ENCODE assay signal across 20 cellular contexts in genomic region chr19:5023128-5023571, GRCh38. TPM values are rescaled to one million over a fixed set of nuclear protein-coding genes. Genes with fewer than 3 reads are reported as not detected.
DNase-seq lines count a peak whose midpoint lies in the region; ATAC-seq and TF ChIP-seq lines count a peak whose summit lies in the region.
"Had no signal": no experiment of that assay in that cellular context is flagged by ENCODE, and none has a peak within 500 bp of the region (broad histone marks: within the 10 kb centered on the region; RNA-seq: fewer than 3 reads in every experiment).

No MANE protein-coding gene starts in this region.

- H3K4me1 ChIP-seq in GM23248 (ENCODE audit: insufficient read depth) (0 out of 2 replicates have a peak, but pooled peaks cover 6% of the 10 kb centered on the region), cardiac muscle cell (ENCODE audit: low read depth) (no peaks in the 10 kb centered on the region), prostate gland (replicated peaks) (peaks cover 23% of the 10 kb centered on the region)
- H3K4me1 ChIP-seq: foreskin keratinocyte had no signal

- CTCF ChIA-PET in T-cell (lab: Charles Lee): no interaction called here

- peak overlapping the region; percentile 56 for H3K27ac Mint-ChIP-seq in activated T-helper 17 cell treated with anti-CD3 and anti-CD28 coated beads, Interleukin-2, amount 50 U/mL, for 72 hours
- H3K27ac Mint-ChIP-seq in T-cell: no peak overlapping the region
- H3K27ac Mint-ChIP-seq: B cell, memory B cell had no signal

- peaks cover 8% of the 10 kb centered on the region; the same call in 1 of the 2 replicates for H4K20me1 ChIP-seq in GM23248 (ENCODE audit: insufficient read depth)

- DNase-seq in GM23248: peak; percentile 50
- DNase-seq in cardiac muscle cell (ENCODE audit: low read depth in 1 of 2, low spot score in 1 of 2): no peak
- DNase-seq in prostate gland (ENCODE audit: low spot score): peak; percentile 78
- no peak for DNase-seq in T1000 (lab: John Stamatoyannopoulos, UW)
- no peak for DNase-seq in T-cell
- DNase-seq in DMS 273 treated with DMSO at 0.1 percent for 48 hours (lab: John Stamatoyannopoulos, UW): no peak
- DNase-seq: activated gamma-delta T cell; DMS79; effector CD8-positive, alpha-beta T cell; foreskin keratinocyte; NCI-H1417; NCI-H345; stimulated activated naive CD4-positive, alpha-beta T cell had no signal

- WGBS in GM23248 (ENCODE audit: low coverage in 1 of 2, low lambda C conversion rate in 2 of 2, missing lambda C conversion rate in 2 of 2), 2 experiments: 52 to 56% methylated on average over 18 to 19 of the region's 19 CpGs
- WGBS in prostate gland: 49% methylated on average over 19 of the region's 19 CpGs

- H3K4me3 ChIP-seq in GM23248 (no peak overlapping the region), cardiac muscle cell (no peak overlapping the region), prostate gland (no peak overlapping the region)
- H3K4me3 ChIP-seq: K562, uterus had no signal

- H3K27me3 Mint-ChIP-seq in activated T-helper 17 cell treated with anti-CD3 and anti-CD28 coated beads, Interleukin-2, amount 50 U/mL, for 72 hours: no peaks in the 10 kb centered on the region
- no peaks in the 10 kb centered on the region for H3K27me3 Mint-ChIP-seq in T-cell
- H3K27me3 Mint-ChIP-seq: B cell, memory B cell had no signal

- intact Hi-C loops in prostate gland (cut with DNase I): no loop called here

- no peaks in the 10 kb centered on the region for H3K36me3 ChIP-seq in GM23248 (ENCODE audit: low read depth)
- peaks cover 2% of the 10 kb centered on the region for H3K36me3 ChIP-seq in cardiac muscle cell
- no peaks in the 10 kb centered on the region for H3K36me3 ChIP-seq in prostate gland
- H3K36me3 ChIP-seq: uterus had no signal

- peaks cover 100% of the 10 kb centered on the region for H3K79me2 ChIP-seq in GM23248 (ENCODE audit: insufficient read depth)

- H3K36me3 Mint-ChIP-seq in activated T-helper 17 cell treated with anti-CD3 and anti-CD28 coated beads, Interleukin-2, amount 50 U/mL, for 72 hours (ENCODE audit: low read depth): no peaks in the 10 kb centered on the region
- H3K36me3 Mint-ChIP-seq in T-cell: no peaks in the 10 kb centered on the region

- H3K9ac ChIP-seq in GM23248: no peak overlapping the region

- in situ Hi-C loops in GM23248 (cut with MboI): no loop called here

- H3K9me3 ChIP-seq in GM23248 (ENCODE audit: low read depth) (no peaks in the 10 kb centered on the region), cardiac muscle cell (ENCODE audit: low read depth) (no peaks in the 10 kb centered on the region), prostate gland (no peaks in the 10 kb centered on the region)
- H3K9me3 ChIP-seq: neutrophil, uterus had no signal

- no peak for ATAC-seq in activated T-helper 17 cell treated with anti-CD3 and anti-CD28 coated beads, Interleukin-2, amount 50 U/mL, for 72 hours (replicated peaks)
- ATAC-seq in T-cell (replicated peaks in 1 of 4) (no peak), GM18870 (IDR thresholded peaks at IDR 0.05; ENCODE audit: unreplicated experiment) (no peak)
- ATAC-seq: foreskin keratinocyte, K562 had no signal

- no peaks in the 10 kb centered on the region for H3K27me3 ChIP-seq in GM23248 (replicated peaks; ENCODE audit: insufficient read depth)
- H3K27me3 ChIP-seq in cardiac muscle cell: no peaks in the 10 kb centered on the region
- H3K27me3 ChIP-seq in prostate gland (replicated peaks; ENCODE audit: insufficient read depth): no peaks in the 10 kb centered on the region
- H3K27me3 ChIP-seq: foreskin keratinocyte, neutrophil, uterus had no signal

- no peaks in the 10 kb centered on the region for H3K9me3 Mint-ChIP-seq in activated T-helper 17 cell treated with anti-CD3 and anti-CD28 coated beads, Interleukin-2, amount 50 U/mL, for 72 hours
- H3K9me3 Mint-ChIP-seq in T-cell: no peaks in the 10 kb centered on the region
- H3K9me3 Mint-ChIP-seq: memory B cell had no signal

- no peak overlapping the region for H2AFZ ChIP-seq in GM23248

- POLR2A ChIA-PET in T-cell (lab: Charles Lee): no interaction called here

- H3F3A ChIP-seq in GM23248 (ENCODE audit: insufficient read depth): peaks cover under 1% of the 10 kb centered on the region; the same call in 1 of the 2 replicates

- TF ChIP-seq POLR2A in prostate gland (IDR thresholded peaks at IDR 0.05): peak; percentile 15

- H3K4me1 Mint-ChIP-seq in activated T-helper 17 cell treated with anti-CD3 and anti-CD28 coated beads, Interleukin-2, amount 50 U/mL, for 72 hours: no peaks in the 10 kb centered on the region
- peaks cover 5 to 15% (median 5%) of the 10 kb centered on the region in 3 donors for H3K4me1 Mint-ChIP-seq in T-cell

- H3K27ac ChIP-seq in GM23248 (no peak overlapping the region), cardiac muscle cell (peak overlapping the region; percentile 48), prostate gland (peak overlapping the region; percentile 77 to 80)
- H3K27ac ChIP-seq: foreskin keratinocyte, neutrophil had no signal

- no peaks in the 10 kb centered on the region for H3K9me2 ChIP-seq in GM23248 (ENCODE audit: insufficient read depth)

- no peak overlapping the region for H3K4me2 ChIP-seq in GM23248 (ENCODE audit: unreplicated experiment)

- no peak overlapping the region for H3K4me3 Mint-ChIP-seq in activated T-helper 17 cell treated with anti-CD3 and anti-CD28 coated beads, Interleukin-2, amount 50 U/mL, for 72 hours
- H3K4me3 Mint-ChIP-seq in T-cell: no peak overlapping the region
- H3K4me3 Mint-ChIP-seq: B cell, memory B cell had no signal

- TF ChIP-seq CTCF in cardiac muscle cell (IDR thresholded peaks at IDR 0.05; ENCODE audit: low read depth, low read length): no peak
- no peak for TF ChIP-seq CTCF in prostate gland (IDR thresholded peaks at IDR 0.05)

RNA-seq across cellular contexts. Expression of gene KDM4B, which starts 54.2 kb away (rescaled TPM):
- total RNA-seq in GM23248 (2014; rRNA removed; shearing (Covaris generic)): 20.5 and 28.7 TPM in 2 replicates
- polyA plus RNA-seq in GM23248 (2016; fragmentation: Nextera tagmentation; extraction: Ambion mirVana) (13.3 and 14.8 TPM in 2 replicates), cardiac muscle cell (74.6 and 79.5 TPM in 2 replicates)
- 10 to 100 TPM; 33.8 to 83.5 TPM for total RNA-seq in activated T-helper 17 cell treated with anti-CD3 and anti-CD28 coated beads, Interleukin-2, amount 50 U/mL, for 72 hours
- total RNA-seq in cardiac muscle cell (58.5 and 90.6 TPM in 2 replicates), prostate gland (100 to 1,000 TPM in 1 of 2 donors, 10 to 100 TPM in 1; 74.6 to 136 TPM), T-cell (10 to 100 TPM; 44.6 to 59.2 (median 47.8) TPM)

Comparison
In these comparisons a context has a peak if more than half of its experiments do, and no peak if none do; other contexts are left out.
1. DNase-seq: peak in GM23248 (single experiment) and prostate gland (single experiment); none in cardiac muscle cell (0 of 2), T1000 (single experiment), T-cell (0 of 34) and DMS 273 treated with DMSO at 0.1 percent for 48 hours (single experiment).